ENCODE assay signal across 8 cellular contexts in genomic region chr7:38215734-38216670, GRCh38. TPM values are rescaled to one million over a fixed set of nuclear protein-coding genes. Genes with fewer than 3 reads are reported as not detected.
DNase-seq lines count a peak whose midpoint lies in the region; ATAC-seq and TF ChIP-seq lines count a peak whose summit lies in the region.

No MANE protein-coding gene starts in this region.

- H3K4me2 ChIP-seq in Karpas-422 (ENCODE audit: low read depth, low read length, poor library complexity, severe bottlenecking) = no peak overlapping the region

- no peak overlapping the region for H3K27ac ChIP-seq in Karpas-422 (ENCODE audit: low read length)
- H3K27ac ChIP-seq in gastroesophageal sphincter = peak overlapping the region in 2 of 4 donors; percentile 13 to 37
- peak overlapping the region in 1 of 2 donors; percentile 23 for H3K27ac ChIP-seq in tibial artery

- H3K9me3 Mint-ChIP-seq in activated T-helper 2 cell treated with anti-CD3 and anti-CD28 coated beads, Interferon-gamma antibody, Interleukin-2, Interleukin-4, amounts not matched to agents 10 μg/mL and 5 μg/mL and 100 μg/mL, durations not matched to agents 14 hours and 24 hours and 36 hours = no peaks in the 10 kb centered on the region
- H3K9me3 Mint-ChIP-seq in osteocyte (ENCODE audit: unreplicated experiment) = no peaks in the 10 kb centered on the region

- H3K36me3 Mint-ChIP-seq in activated T-helper 2 cell treated with anti-CD3 and anti-CD28 coated beads, Interferon-gamma antibody, Interleukin-2, Interleukin-4, amounts not matched to agents 10 μg/mL and 5 μg/mL and 100 μg/mL, durations not matched to agents 14 hours and 24 hours and 36 hours (ENCODE audit: low read depth) = peaks cover 44% of the 10 kb centered on the region
- H3K36me3 Mint-ChIP-seq in osteocyte (ENCODE audit: unreplicated experiment) = peaks cover 36% of the 10 kb centered on the region

- peak overlapping the region; percentile 4; the same call in 1 of the 2 replicates for H2AFZ ChIP-seq in Karpas-422 (ENCODE audit: low read length)

- H3K4me3 Mint-ChIP-seq in activated T-helper 2 cell treated with anti-CD3 and anti-CD28 coated beads, Interferon-gamma antibody, Interleukin-2, Interleukin-4, amounts not matched to agents 10 μg/mL and 5 μg/mL and 100 μg/mL, durations not matched to agents 14 hours and 24 hours and 36 hours (ENCODE audit: low read depth) = no peak overlapping the region
- no peak overlapping the region for H3K4me3 Mint-ChIP-seq in osteocyte (ENCODE audit: unreplicated experiment)

- 14 to 20% methylated on average over 1 to 5 of the region's 5 CpGs for WGBS in gastroesophageal sphincter (ENCODE audit: low coverage in 1 of 2), 2 donors

- in situ Hi-C loops in G401 (cut with HindIII; ENCODE audit: low sequenced_read_pairs) = no loop called here

- H3K4me1 ChIP-seq in Karpas-422 (ENCODE audit: low read length) (0 out of 2 replicates have a peak, but pooled peaks cover 3% of the 10 kb centered on the region), gastroesophageal sphincter (peaks cover 0 to 44% (median 6%) of the 10 kb centered on the region in 3 donors), tibial artery (peaks cover 0 to 8% (median 0%) of the 10 kb centered on the region in 4 donors)

- peaks cover 36% of the 10 kb centered on the region for H3K4me1 Mint-ChIP-seq in activated T-helper 2 cell treated with anti-CD3 and anti-CD28 coated beads, Interferon-gamma antibody, Interleukin-2, Interleukin-4, amounts not matched to agents 10 μg/mL and 5 μg/mL and 100 μg/mL, durations not matched to agents 14 hours and 24 hours and 36 hours (ENCODE audit: low read depth)
- H3K4me1 Mint-ChIP-seq in osteocyte (ENCODE audit: unreplicated experiment) = peaks cover 13% of the 10 kb centered on the region

- ATAC-seq in gastroesophageal sphincter = peak; percentile 79

- H3K27me3 Mint-ChIP-seq in activated T-helper 2 cell treated with anti-CD3 and anti-CD28 coated beads, Interferon-gamma antibody, Interleukin-2, Interleukin-4, amounts not matched to agents 10 μg/mL and 5 μg/mL and 100 μg/mL, durations not matched to agents 14 hours and 24 hours and 36 hours (ENCODE audit: low read depth) = no peaks in the 10 kb centered on the region
- no peaks in the 10 kb centered on the region for H3K27me3 Mint-ChIP-seq in osteocyte (ENCODE audit: unreplicated experiment)

- H3K9me3 ChIP-seq in Karpas-422 (ENCODE audit: low read length) (no peaks in the 10 kb centered on the region), gastroesophageal sphincter (no peaks in the 10 kb centered on the region), tibial artery (no peaks in the 10 kb centered on the region)

- H3K4me3 ChIP-seq in Karpas-422 (ENCODE audit: low read length) (no peak overlapping the region), gastroesophageal sphincter (no peak overlapping the region), tibial artery (no peak overlapping the region)

- intact Hi-C loops in activated T-helper 2 cell treated with anti-CD3 and anti-CD28 coated beads, Interferon-gamma antibody, Interleukin-2, Interleukin-4, amounts not matched to agents 10 μg/mL and 5 μg/mL and 100 μg/mL, durations not matched to agents 14 hours and 24 hours and 36 hours (cut with micrococcal nuclease) = loop anchor here (1.0 to 2.0 kb wide), 3 partner anchors 109 to 151 kb away; no protein-coding TSS in a partner anchor
- intact Hi-C loops in tibial artery (cut with DNase I; ENCODE audit: low total_unique reads) = no loop called here

- H4K20me1 ChIP-seq in Karpas-422 (ENCODE audit: insufficient read depth, low read depth, low read length) = no peaks in the 10 kb centered on the region

- DNase-seq in G401 (ENCODE audit: low spot score) (peak; percentile 77), GOT3 (lab: John Stamatoyannopoulos, UW) (peak; percentile 25), Karpas-422 (peak; percentile 89), RPMI8226 (peak; percentile 82), osteocyte (ENCODE audit: extremely low spot score, unreplicated experiment) (peak; percentile 91), tibial artery (peak; percentile 81 to 86)
- DNase-seq in activated T-helper 2 cell treated with anti-CD3 and anti-CD28 coated beads, Interferon-gamma antibody, Interleukin-2, Interleukin-4, amounts not matched to agents 10 μg/mL and 5 μg/mL and 100 μg/mL, durations not matched to agents 14 hours and 24 hours and 36 hours (ENCODE audit: low spot score) = peak; percentile 70

- no peak for TF ChIP-seq EP300 in gastroesophageal sphincter (IDR thresholded peaks at IDR 0.05)

- TF ChIP-seq POLR2A in gastroesophageal sphincter (IDR thresholded peaks at IDR 0.05) = no peak

- no peaks in the 10 kb centered on the region for H3K9me2 ChIP-seq in Karpas-422 (replicated peaks; ENCODE audit: insufficient read depth, low read length)

- H3K79me2 ChIP-seq in Karpas-422 (ENCODE audit: low read length) = 0 out of 2 replicates have a peak, but pooled peaks cover 6% of the 10 kb centered on the region

- TF ChIP-seq CTCF in gastroesophageal sphincter (IDR thresholded peaks at IDR 0.05) (peak; percentile 76 to 92 (median 86)), osteocyte (IDR thresholded peaks at IDR 0.05) (peak; percentile 96), tibial artery (IDR thresholded peaks at IDR 0.05) (peak; percentile 76 to 93)

- H3K36me3 ChIP-seq in Karpas-422 (ENCODE audit: insufficient read depth, low read length) = peaks cover 4% of the 10 kb centered on the region; the same call in 1 of the 2 replicates
- H3K36me3 ChIP-seq in gastroesophageal sphincter = peaks cover 6 to 61% of the 10 kb centered on the region in 2 donors
- peaks cover 15 to 56% (median 47%) of the 10 kb centered on the region in 3 donors for H3K36me3 ChIP-seq in tibial artery

- H3K9ac ChIP-seq in Karpas-422 (ENCODE audit: low read length) = no peak overlapping the region

- H3K27me3 ChIP-seq in Karpas-422 (ENCODE audit: low read length) = no peaks in the 10 kb centered on the region
- no peaks in the 10 kb centered on the region for H3K27me3 ChIP-seq in gastroesophageal sphincter
- no peaks in the 10 kb centered on the region for H3K27me3 ChIP-seq in tibial artery

- H3K27ac Mint-ChIP-seq in activated T-helper 2 cell treated with anti-CD3 and anti-CD28 coated beads, Interferon-gamma antibody, Interleukin-2, Interleukin-4, amounts not matched to agents 10 μg/mL and 5 μg/mL and 100 μg/mL, durations not matched to agents 14 hours and 24 hours and 36 hours = no peak overlapping the region
- peak overlapping the region; percentile 36 for H3K27ac Mint-ChIP-seq in osteocyte (ENCODE audit: unreplicated experiment)

RNA-seq across cellular contexts. Expression of gene STARD3NL, which starts 38.0 kb away (rescaled TPM):
- total RNA-seq in G401 (2014; rRNA removed; shearing (Covaris generic)) = 73.7 and 113 TPM in 2 replicates
- 29.4 and 50.4 TPM in 2 replicates for total RNA-seq in Karpas-422 (2014; rRNA removed; shearing (Covaris generic); ENCODE audit: low replicate concordance)
- total RNA-seq in activated T-helper 2 cell treated with anti-CD3 and anti-CD28 coated beads, Interferon-gamma antibody, Interleukin-2, Interleukin-4, amounts not matched to agents 10 μg/mL and 5 μg/mL and 100 μg/mL, durations not matched to agents 14 hours and 24 hours and 36 hours = 39.2 and 42.4 TPM in 2 replicates
- total RNA-seq in gastroesophageal sphincter = 10 to 100 TPM; 33.7 to 58.9 (median 37.8) TPM
- total RNA-seq in osteocyte = 30.7 and 34.0 TPM in 2 replicates

Comparison
In these comparisons a context has a peak if more than half of its experiments do, and no peak if none do; other contexts are left out.
1. DNase-seq: peak in every context shown above with its lines; median percentile 91 in osteocyte; 89 in Karpas-422; 84 in tibial artery; 82 in RPMI8226; 77 in G401; 70 in activated T-helper 2 cell treated with anti-CD3 and anti-CD28 coated beads, Interferon-gamma antibody, Interleukin-2, Interleukin-4, amounts not matched to agents 10 μg/mL and 5 μg/mL and 100 μg/mL, durations not matched to agents 14 hours and 24 hours and 36 hours; 25 in GOT3.